In genomic region chr11:68841718-68842426, GRCh38 we compare ENCODE assay signal across 8 cellular contexts. TPM values are rescaled to one million over a fixed set of nuclear protein-coding genes. Genes with fewer than 3 reads are reported as not detected.
DNase-seq lines count a peak whose midpoint lies in the region; ATAC-seq and TF ChIP-seq lines count a peak whose summit lies in the region.

Gene CPT1A, minus strand, starts transcription at chr11:68841916. Its CDS starts 26,442 bp downstream, at chr11:68815474.

- H2AFZ ChIP-seq in mesenchymal stem cell (ENCODE audit: low read depth, low read length): peak within 1 kb of the TSS; percentile 23

- no peaks in the 10 kb centered on the region for H3K9me3 Mint-ChIP-seq in Calu3 (ENCODE audit: low read depth, unreplicated experiment)

- no peak within 1 kb of the TSS for H2AK5ac ChIP-seq in mesenchymal stem cell (ENCODE audit: low read length, severe bottlenecking)

- H4K91ac ChIP-seq in mesenchymal stem cell (ENCODE audit: low read length): peak within 1 kb of the TSS; percentile 76

- peaks cover 10% of the 10 kb centered on the region for H3K79me1 ChIP-seq in mesenchymal stem cell (replicated peaks; ENCODE audit: low read length, poor library complexity, severe bottlenecking)

- peak within 1 kb of the TSS; percentile 87 for H4K8ac ChIP-seq in mesenchymal stem cell (ENCODE audit: low read length)

- peak within 1 kb of the TSS; percentile 90 to 99 for H3K18ac ChIP-seq in mesenchymal stem cell (ENCODE audit: low read depth in 1 of 2, low read length in 2 of 2)

- H3K4me3 Mint-ChIP-seq in Calu3 (ENCODE audit: low read depth, unreplicated experiment): peak within 1 kb of the TSS; percentile 90

- H3K36me3 ChIP-seq in endocrine pancreas (ENCODE audit: control insufficient read depth, insufficient read depth, low read length) (no peaks in the 10 kb centered on the region), mesenchymal stem cell (ENCODE audit: control insufficient read depth in 1 of 2, insufficient read depth in 2 of 2, low read depth in 1 of 2, low read length in 2 of 2) (peaks cover 0 to 5% of the 10 kb centered on the region in 2 experiments)

- BruUV-seq in Calu3 (replicated peaks; lab: Mats Ljungman, UMichigan): no TSS peak

- H3K27ac Mint-ChIP-seq in Calu3 (ENCODE audit: unreplicated experiment): peak within 1 kb of the TSS; percentile 56

- peaks cover 50% of the 10 kb centered on the region for H3K36me3 Mint-ChIP-seq in Calu3 (ENCODE audit: insufficient read depth, unreplicated experiment)

- peak within 1 kb of the TSS; percentile 33 for H3K4me3 ChIP-seq in endocrine pancreas (ENCODE audit: control insufficient read depth, insufficient read depth, low read length)
- peak within 1 kb of the TSS; percentile 72 to 90 for H3K4me3 ChIP-seq in mesenchymal stem cell (ENCODE audit: insufficient read depth in 1 of 2, low read depth in 1 of 2, low read length in 2 of 2)

- H3K27me3 ChIP-seq in endocrine pancreas (ENCODE audit: control insufficient read depth, insufficient read depth, low read length): no peaks in the 10 kb centered on the region
- peaks cover 4 to 10% of the 10 kb centered on the region in 2 experiments for H3K27me3 ChIP-seq in mesenchymal stem cell (ENCODE audit: control insufficient read depth in 1 of 2, insufficient read depth in 1 of 2, low read length in 2 of 2)

- peaks cover 22% of the 10 kb centered on the region for H3K4me1 Mint-ChIP-seq in Calu3 (ENCODE audit: low read depth, unreplicated experiment)

- CTCF ChIA-PET in Calu3 (lab: Charles Lee): no interaction called here
- CTCF ChIA-PET in activated CD8-positive, alpha-beta memory T cell treated with anti-CD3 and anti-CD28 coated beads for 36 hours (lab: Charles Lee): interaction anchor here (1.0 kb wide), 1 partner anchor 44 kb away, joined by 3 read pairs; no protein-coding TSS in a partner anchor

- H2BK120ac ChIP-seq in mesenchymal stem cell (ENCODE audit: low read depth, low read length): peak within 1 kb of the TSS; percentile 50

- peak within 1 kb of the TSS in 1 of 2 experiments; percentile 91 for H3K23ac ChIP-seq in mesenchymal stem cell (ENCODE audit: low read length in 2 of 2)

- H2BK15ac ChIP-seq in mesenchymal stem cell (ENCODE audit: low read depth, poor library complexity, severe bottlenecking): peak within 1 kb of the TSS; percentile 44

- H2BK5ac ChIP-seq in mesenchymal stem cell (ENCODE audit: low read depth, low read length, poor library complexity, severe bottlenecking): no peak within 1 kb of the TSS

- no peak for TF ChIP-seq CTCF in Calu3 (IDR thresholded peaks at IDR 0.05; ENCODE audit: unreplicated experiment)

- peak within 1 kb of the TSS; percentile 95 for H3K4me2 ChIP-seq in mesenchymal stem cell (ENCODE audit: low read length, poor library complexity, severe bottlenecking)

- no peaks in the 10 kb centered on the region for H3K4me1 ChIP-seq in endocrine pancreas (ENCODE audit: control insufficient read depth, insufficient read depth, low read length)
- peaks cover 48% of the 10 kb centered on the region for H3K4me1 ChIP-seq in mesenchymal stem cell (ENCODE audit: control insufficient read depth, insufficient read depth, low read depth, low read length)

- DNase-seq in Calu3: peak; percentile 86
- peak; percentile 81 for DNase-seq in NCI-H748 (lab: John Stamatoyannopoulos, UW; ENCODE audit: unreplicated experiment)
- DNase-seq in mesenchymal stem cell: peak; percentile 75
- DNase-seq in stimulated activated CD8-positive, alpha-beta memory T cell treated with anti-CD3 and anti-CD28 coated beads, Interleukin-2, amount 100 ng/mL, for 48 hours (ENCODE audit: low read depth in 2 of 2): peak; percentile 62 to 66

- peak within 1 kb of the TSS; percentile 46 to 95 for H2BK12ac ChIP-seq in mesenchymal stem cell (ENCODE audit: low read length in 2 of 2)

- no peaks in the 10 kb centered on the region for H3K27me3 Mint-ChIP-seq in Calu3 (ENCODE audit: unreplicated experiment)

- no peak within 1 kb of the TSS for H3K27ac ChIP-seq in mesenchymal stem cell (ENCODE audit: low read length, poor library complexity, severe bottlenecking)

- H3K9me3 ChIP-seq in endocrine pancreas (ENCODE audit: control insufficient read depth, low read length): no peaks in the 10 kb centered on the region
- no peaks in the 10 kb centered on the region for H3K9me3 ChIP-seq in mesenchymal stem cell (ENCODE audit: control insufficient read depth, low read length)

- 16% methylated on average over 65 of the region's 82 CpGs for WGBS in mesenchymal stem cell

- no peak within 1 kb of the TSS for H3K14ac ChIP-seq in mesenchymal stem cell (ENCODE audit: low read length in 2 of 2)

- POLR2A ChIA-PET in activated CD8-positive, alpha-beta memory T cell treated with anti-CD3 and anti-CD28 coated beads for 36 hours (lab: Charles Lee): no interaction called here

- H3K9ac ChIP-seq in endocrine pancreas (ENCODE audit: control insufficient read depth, insufficient read depth, low read length) (peak within 1 kb of the TSS; percentile 44), mesenchymal stem cell (ENCODE audit: low read length) (peak within 1 kb of the TSS; percentile 93)

- H3K4ac ChIP-seq in mesenchymal stem cell (ENCODE audit: low read depth in 1 of 2, low read length in 2 of 2): peak within 1 kb of the TSS; percentile 35 to 60

- ATAC-seq in HG02571 (IDR thresholded peaks at IDR 0.05; ENCODE audit: unreplicated experiment): peak; percentile 35
- no peak for ATAC-seq in HG02970 (IDR thresholded peaks at IDR 0.05; ENCODE audit: low FRiP score, unreplicated experiment)

- intact Hi-C loops in Calu3 (cut with micrococcal nuclease; ENCODE audit: unreplicated experiment): no loop called here

RNA-seq across cellular contexts. Expression of gene CPT1A, which starts in this region (rescaled TPM):
- 45.9 and 49.8 TPM in 2 replicates for total RNA-seq in Calu3 (2022)
- 10 to 100 TPM; 21.3 to 24.6 TPM for total RNA-seq in activated CD8-positive, alpha-beta memory T cell treated with anti-CD3 and anti-CD28 coated beads for 36 hours
- polyA plus RNA-seq in mesenchymal stem cell (2013, experiment 1 of 2): 28.4 TPM
- 27.0 TPM for polyA plus RNA-seq in mesenchymal stem cell (2013, experiment 2 of 2)
